ENCODE assay signal across 1 cellular context in the genomic region with DNA sequence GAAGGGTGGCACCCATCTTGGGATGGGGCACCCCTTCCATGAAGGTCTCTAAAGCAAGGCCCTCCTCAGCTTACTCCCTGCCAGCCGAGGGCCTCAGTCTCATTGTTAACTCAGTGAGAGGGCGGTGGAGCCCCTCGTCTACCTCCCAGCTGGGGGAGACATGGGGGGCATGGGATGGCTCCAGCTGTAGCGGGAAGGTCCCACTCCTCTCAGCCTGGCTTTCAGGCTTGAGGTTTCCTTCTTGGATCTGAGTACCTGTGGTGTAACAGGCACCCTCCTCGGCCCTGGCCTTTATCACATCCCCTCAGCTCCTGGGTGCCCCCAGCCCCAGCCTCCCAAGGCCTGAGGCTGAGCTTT.
TF ChIP-seq lines count a peak whose summit lies in the region.

No MANE protein-coding gene starts in this region.

TF ChIP-seq in GM12878, 131 proteins besides CTCF, POLR2A, EP300 and RAD21:
- TF ChIP-seq, protein P1, sequence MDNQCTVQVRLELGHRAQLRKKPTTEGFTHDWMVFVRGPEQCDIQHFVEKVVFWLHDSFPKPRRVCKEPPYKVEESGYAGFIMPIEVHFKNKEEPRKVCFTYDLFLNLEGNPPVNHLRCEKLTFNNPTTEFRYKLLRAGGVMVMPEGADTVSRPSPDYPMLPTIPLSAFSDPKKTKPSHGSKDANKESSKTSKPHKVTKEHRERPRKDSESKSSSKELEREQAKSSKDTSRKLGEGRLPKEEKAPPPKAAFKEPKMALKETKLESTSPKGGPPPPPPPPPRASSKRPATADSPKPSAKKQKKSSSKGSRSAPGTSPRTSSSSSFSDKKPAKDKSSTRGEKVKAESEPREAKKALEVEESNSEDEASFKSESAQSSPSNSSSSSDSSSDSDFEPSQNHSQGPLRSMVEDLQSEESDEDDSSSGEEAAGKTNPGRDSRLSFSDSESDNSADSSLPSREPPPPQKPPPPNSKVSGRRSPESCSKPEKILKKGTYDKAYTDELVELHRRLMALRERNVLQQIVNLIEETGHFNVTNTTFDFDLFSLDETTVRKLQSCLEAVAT (IDR thresholded peaks at IDR 0.05) = no peak
- no peak for TF ChIP-seq MEF2B (IDR thresholded peaks at IDR 0.05; ENCODE audit: partially characterized antibody, poor library complexity, severe bottlenecking)
- TF ChIP-seq FOXM1 (IDR thresholded peaks at IDR 0.05; ENCODE audit: low read depth, low read length) = no peak
- TF ChIP-seq ZNF622 (IDR thresholded peaks at IDR 0.05) = no peak
- no peak for TF ChIP-seq EGR1 (IDR thresholded peaks at IDR 0.05; ENCODE audit: borderline replicate concordance in 1 of 2, low read depth in 2 of 2, low read length in 2 of 2)
